ENCODE assay signal across 24 cellular contexts in the genomic region with DNA sequence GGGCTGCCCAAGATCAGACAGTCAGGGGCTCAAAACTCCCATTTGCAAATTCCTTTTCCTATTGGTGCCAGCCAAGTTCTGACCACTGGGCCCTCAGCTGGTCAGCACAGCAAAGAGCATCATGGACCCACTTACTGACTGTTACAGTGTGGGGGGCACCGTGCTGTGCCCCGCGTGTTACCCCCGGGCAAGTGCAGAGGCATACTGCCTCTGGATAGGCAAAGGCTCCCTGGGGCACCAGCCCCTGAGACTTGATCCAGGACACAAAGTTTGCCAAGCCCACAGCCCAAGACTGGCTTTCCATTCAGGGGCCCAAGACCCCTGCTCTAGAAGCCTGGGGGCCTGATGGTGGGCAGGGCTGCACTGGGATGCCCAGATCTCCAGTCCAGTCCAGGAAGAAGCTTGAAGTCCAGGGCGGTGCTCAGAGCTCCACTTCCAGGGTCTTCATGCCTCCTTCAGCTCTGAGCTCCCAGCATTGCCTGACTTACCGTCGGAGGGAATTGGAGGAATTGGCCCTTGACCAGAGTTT. TPM values are rescaled to one million over a fixed set of nuclear protein-coding genes. Genes with fewer than 3 reads are reported as not detected.
DNase-seq lines count a peak whose midpoint lies in the region; ATAC-seq and TF ChIP-seq lines count a peak whose summit lies in the region.
"Had no signal": no experiment of that assay in that cellular context is flagged by ENCODE, and none has a peak within 500 bp of the region (broad histone marks: within the 10 kb centered on the region; RNA-seq: fewer than 3 reads in every experiment).

No MANE protein-coding gene starts in this region.

- no peaks in the 10 kb centered on the region for H3K79me2 ChIP-seq in SK-N-SH (ENCODE audit: insufficient read depth)

- H3K4me3 ChIP-seq in SK-N-SH (ENCODE audit: low read depth in 2 of 2, low read length in 1 of 2) (no peak overlapping the region), SJCRH30 (no peak overlapping the region)
- H3K4me3 ChIP-seq: left lung, MG63, ovary, PC-9, skin epidermis had no signal

- H3K27me3 Mint-ChIP-seq in activated B cell treated with CpG ODN at 0.5 μM for 24 hours, result peaks cover 25% of the 10 kb centered on the region

- ATAC-seq in SK-N-SH treated with all-trans-retinoic acid at 6 μM for 48 hours (no peak), activated B cell treated with CpG ODN at 0.5 μM for 24 hours (ENCODE audit: low read depth) (no peak), GM21423 (IDR thresholded peaks at IDR 0.05; ENCODE audit: unreplicated experiment) (no peak)
- no peak for ATAC-seq in stimulated activated effector memory CD8-positive, alpha-beta T cell treated with anti-CD3 and anti-CD28 coated beads, Interleukin-12 subunit alpha, Interleukin-12 subunit beta, amount 100 ng/mL, for 72 hours
- ATAC-seq: HepG2, left lung had no signal

- peaks cover 52% of the 10 kb centered on the region for H3K4me1 Mint-ChIP-seq in activated B cell treated with CpG ODN at 0.5 μM for 24 hours
- peaks cover 19% of the 10 kb centered on the region for H3K4me1 Mint-ChIP-seq in stimulated activated effector memory CD8-positive, alpha-beta T cell treated with anti-CD3 and anti-CD28 coated beads, Interleukin-12 subunit alpha, Interleukin-12 subunit beta, amount 100 ng/mL, for 72 hours

- H3K27me3 ChIP-seq in SK-N-SH (ENCODE audit: insufficient read depth), result no peaks in the 10 kb centered on the region
- H3K27me3 ChIP-seq in SJCRH30, result no peaks in the 10 kb centered on the region
- H3K27me3 ChIP-seq: BE2C, MG63, ovary had no signal

- DNase-seq in SK-N-SH (peak; percentile 14), activated B cell treated with CpG ODN at 0.5 μM for 24 hours (peak; percentile 10), islet precursor cell (peak; percentile 31), SJCRH30 (no peak), DMS53 treated with DMSO at 0.1 percent for 48 hours (lab: John Stamatoyannopoulos, UW; ENCODE audit: unreplicated experiment) (no peak)
- DNase-seq in stimulated activated effector memory CD8-positive, alpha-beta T cell treated with anti-CD3 and anti-CD28 coated beads, Interleukin-12 subunit alpha, Interleukin-12 subunit beta, amount 100 ng/mL, for 72 hours (ENCODE audit: low spot score in 2 of 2), result no peak
- DNase-seq: activated T-cell treated with anti-CD3 and anti-CD28 coated beads for 4 hours; MG63; NCI-H146; NCI-H82; PC-9; stimulated activated CD4-positive, alpha-beta T cell treated with anti-CD3 and anti-CD28 coated beads, Interleukin-4, amount 100 ng/mL, for 1 hour had no signal

- no peak overlapping the region for H3K4me3 Mint-ChIP-seq in activated B cell treated with CpG ODN at 0.5 μM for 24 hours
- no peak overlapping the region for H3K4me3 Mint-ChIP-seq in stimulated activated effector memory CD8-positive, alpha-beta T cell treated with anti-CD3 and anti-CD28 coated beads, Interleukin-12 subunit alpha, Interleukin-12 subunit beta, amount 100 ng/mL, for 72 hours
- H3K4me3 Mint-ChIP-seq: activated naive CD4-positive, alpha-beta T cell treated with anti-CD3 and anti-CD28 coated beads, Interleukin-2, amount 50 U/mL, for 24 hours; brain; dendritic cell treated with granulocyte-macrophage colony-stimulating factor and Interleukin-4, amounts not matched to agents 40 ng/mL and 50 ng/mL, for 4 days had no signal

- no peaks in the 10 kb centered on the region for H3K9me3 ChIP-seq in SK-N-SH
- no peaks in the 10 kb centered on the region for H3K9me3 ChIP-seq in SJCRH30 (replicated peaks)
- H3K9me3 ChIP-seq: BE2C, left lung, MG63, ovary had no signal

- no peak overlapping the region for H3K27ac Mint-ChIP-seq in activated B cell treated with CpG ODN at 0.5 μM for 24 hours
- H3K27ac Mint-ChIP-seq in stimulated activated effector memory CD8-positive, alpha-beta T cell treated with anti-CD3 and anti-CD28 coated beads, Interleukin-12 subunit alpha, Interleukin-12 subunit beta, amount 100 ng/mL, for 72 hours, result peak overlapping the region; percentile 91
- H3K27ac Mint-ChIP-seq: activated naive CD4-positive, alpha-beta T cell treated with anti-CD3 and anti-CD28 coated beads, Interleukin-2, amount 50 U/mL, for 24 hours; brain; dendritic cell treated with granulocyte-macrophage colony-stimulating factor and Interleukin-4, amounts not matched to agents 40 ng/mL and 50 ng/mL, for 4 days had no signal

- POLR2A ChIA-PET in SK-N-SH (lab: Yijun Ruan, JAX), result no interaction called here
- POLR2A ChIA-PET in activated B cell treated with CpG ODN at 0.5 μM for 24 hours (lab: Charles Lee), result interaction anchor here (1.1 to 1.7 kb wide), 3 partner anchors 8 to 37 kb away, joined by 6 read pairs; no protein-coding TSS in a partner anchor

- intact Hi-C loops in activated B cell treated with CpG ODN at 0.5 μM for 24 hours (cut with micrococcal nuclease), result no loop called here

- CTCF ChIA-PET in SK-N-SH (lab: Yijun Ruan, JAX) (interaction anchor here (0.7 to 3.0 kb wide), 4 partner anchors 10 to 53 kb away, joined by 3 to 12 read pairs (median 3); no protein-coding TSS in a partner anchor), activated B cell treated with CpG ODN at 0.5 μM for 24 hours (lab: Charles Lee) (interaction anchor here (0.8 to 1.3 kb wide), 2 partner anchors 17 to 65 kb away, joined by 3 read pairs; no protein-coding TSS in a partner anchor)

- no peaks in the 10 kb centered on the region for H3F3A ChIP-seq in SK-N-SH (replicated peaks; ENCODE audit: insufficient read depth)

- 60% methylated on average over 1 of the region's 7 CpGs for WGBS in SK-N-SH (ENCODE audit: low lambda C conversion rate)

- no peak for TF ChIP-seq CTCF in SK-N-SH (IDR thresholded peaks at IDR 0.05)
- TF ChIP-seq CTCF in activated B cell treated with CpG ODN at 0.5 μM for 24 hours (IDR thresholded peaks at IDR 0.05), result no peak

- H3K36me3 Mint-ChIP-seq in activated B cell treated with CpG ODN at 0.5 μM for 24 hours (ENCODE audit: low read depth), result peaks cover 26% of the 10 kb centered on the region
- peaks cover 7% of the 10 kb centered on the region for H3K36me3 Mint-ChIP-seq in stimulated activated effector memory CD8-positive, alpha-beta T cell treated with anti-CD3 and anti-CD28 coated beads, Interleukin-12 subunit alpha, Interleukin-12 subunit beta, amount 100 ng/mL, for 72 hours
- H3K36me3 Mint-ChIP-seq: activated naive CD4-positive, alpha-beta T cell treated with anti-CD3 and anti-CD28 coated beads, Interleukin-2, amount 50 U/mL, for 24 hours; brain had no signal

- TF ChIP-seq RAD21 in SK-N-SH (IDR thresholded peaks at IDR 0.05; ENCODE audit: low read length), result no peak

- H3K9me2 ChIP-seq in SK-N-SH, result no peaks in the 10 kb centered on the region

- H4K20me1 ChIP-seq in SK-N-SH (ENCODE audit: insufficient read depth), result no peaks in the 10 kb centered on the region

- no peaks in the 10 kb centered on the region for H3K36me3 ChIP-seq in SK-N-SH (replicated peaks in 1 of 2; ENCODE audit: control insufficient read depth in 1 of 2, insufficient read depth in 2 of 2, low read length in 1 of 2)
- H3K36me3 ChIP-seq in SJCRH30, result no peaks in the 10 kb centered on the region
- H3K36me3 ChIP-seq: BE2C, MG63, ovary had no signal

- H3K9ac ChIP-seq in SK-N-SH, result no peak overlapping the region

- H3K9me3 Mint-ChIP-seq in activated B cell treated with CpG ODN at 0.5 μM for 24 hours, result no peaks in the 10 kb centered on the region
- no peaks in the 10 kb centered on the region for H3K9me3 Mint-ChIP-seq in stimulated activated effector memory CD8-positive, alpha-beta T cell treated with anti-CD3 and anti-CD28 coated beads, Interleukin-12 subunit alpha, Interleukin-12 subunit beta, amount 100 ng/mL, for 72 hours
- H3K9me3 Mint-ChIP-seq: activated CD4-positive, alpha-beta T cell treated with anti-CD3 and anti-CD28 coated beads, Interleukin-2, amount 10 ng/mL, durations not matched to agents 24 days and 14 days; activated naive CD4-positive, alpha-beta T cell treated with anti-CD3 and anti-CD28 coated beads, Interleukin-2, amount 50 U/mL, for 24 hours; dendritic cell treated with granulocyte-macrophage colony-stimulating factor and Interleukin-4, amounts not matched to agents 40 ng/mL and 50 ng/mL, for 4 days had no signal

- no peak for TF ChIP-seq EP300 in SK-N-SH (IDR thresholded peaks at IDR 0.05; ENCODE audit: borderline replicate concordance in 1 of 2, low read depth in 1 of 2, low read length in 1 of 2)

- H3K4me1 ChIP-seq in SK-N-SH (ENCODE audit: control insufficient read depth in 1 of 2, insufficient read depth in 2 of 2, low read depth in 1 of 2, low read length in 1 of 2) (no peaks in the 10 kb centered on the region; a peak in 1 of 4 replicates), SJCRH30 (peaks cover 11% of the 10 kb centered on the region)

- H3K27ac ChIP-seq in SK-N-SH (ENCODE audit: low read depth in 2 of 2, low read length in 1 of 2) (no peak overlapping the region), SJCRH30 (no peak overlapping the region)
- H3K27ac ChIP-seq: 22Rv1, ovary, PC-9 had no signal

- H3K4me2 ChIP-seq in SK-N-SH, result no peak overlapping the region
- H3K4me2 ChIP-seq: PC-9 had no signal

- H2AFZ ChIP-seq in SK-N-SH (ENCODE audit: low read depth), result no peak overlapping the region
- H2AFZ ChIP-seq: PC-9 had no signal

TF ChIP-seq in SK-N-SH, 30 proteins besides CTCF, POLR2A, EP300 and RAD21 (continues in another document):
- TF ChIP-seq POLR2AphosphoS5 (IDR thresholded peaks at IDR 0.05; ENCODE audit: low read depth, low read length) (no peak), SIN3A (IDR thresholded peaks at IDR 0.05; ENCODE audit: borderline replicate concordance, low read depth, low read length) (no peak), RCOR1 (IDR thresholded peaks at IDR 0.05; ENCODE audit: low read length) (no peak), FOXJ3 (CRISPR knock-in tag; IDR thresholded peaks at IDR 0.05) (no peak)

TF ChIP-seq in SK-N-SH treated with all-trans-retinoic acid at 6 μM for 48 hours, 23 proteins besides CTCF, POLR2A, EP300 and RAD21 (continues in another document):
- TF ChIP-seq, protein P1, sequence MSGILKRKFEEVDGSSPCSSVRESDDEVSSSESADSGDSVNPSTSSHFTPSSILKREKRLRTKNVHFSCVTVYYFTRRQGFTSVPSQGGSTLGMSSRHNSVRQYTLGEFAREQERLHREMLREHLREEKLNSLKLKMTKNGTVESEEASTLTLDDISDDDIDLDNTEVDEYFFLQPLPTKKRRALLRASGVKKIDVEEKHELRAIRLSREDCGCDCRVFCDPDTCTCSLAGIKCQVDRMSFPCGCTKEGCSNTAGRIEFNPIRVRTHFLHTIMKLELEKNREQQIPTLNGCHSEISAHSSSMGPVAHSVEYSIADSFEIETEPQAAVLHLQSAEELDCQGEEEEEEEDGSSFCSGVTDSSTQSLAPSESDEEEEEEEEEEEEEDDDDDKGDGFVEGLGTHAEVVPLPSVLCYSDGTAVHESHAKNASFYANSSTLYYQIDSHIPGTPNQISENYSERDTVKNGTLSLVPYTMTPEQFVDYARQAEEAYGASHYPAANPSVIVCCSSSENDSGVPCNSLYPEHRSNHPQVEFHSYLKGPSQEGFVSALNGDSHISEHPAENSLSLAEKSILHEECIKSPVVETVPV (CRISPR knock-in tag; IDR thresholded peaks at IDR 0.05), result no peak
- no peak for TF ChIP-seq PPARA (CRISPR knock-in tag; IDR thresholded peaks at IDR 0.05; ENCODE audit: borderline replicate concordance)

RNA-seq across cellular contexts. Expression of a gene that starts 6.6 kb away (rescaled TPM):
- polyA plus RNA-seq in SK-N-SH (2012; rRNA removed), result 0.19 and 0.43 TPM in 2 replicates
- polyA plus RNA-seq in SK-N-SH (2012; cell fraction: cytosol; rRNA removed), result 0.28 and 0.30 TPM in 2 replicates
- 0.42 and 0.57 TPM in 2 replicates for polyA plus RNA-seq in SK-N-SH (2012; cell fraction: nucleus; rRNA removed)
- total RNA-seq in activated B cell treated with CpG ODN at 0.5 μM for 24 hours, result 25.8 and 27.8 TPM in 2 replicates
- 0.15 and 0.30 TPM in 2 replicates for total RNA-seq in SJCRH30 (2014; rRNA removed; shearing (Covaris generic))
- total RNA-seq: HepG2, PC-9 had no signal

Comparison
In these comparisons a context has a peak if more than half of its experiments do, and no peak if none do; other contexts are left out.
1. DNase-seq: peak in SK-N-SH (single experiment), activated B cell treated with CpG ODN at 0.5 μM for 24 hours (single experiment) and islet precursor cell (single experiment); none in stimulated activated effector memory CD8-positive, alpha-beta T cell treated with anti-CD3 and anti-CD28 coated beads, Interleukin-12 subunit alpha, Interleukin-12 subunit beta, amount 100 ng/mL, for 72 hours (0 of 2), SJCRH30 (0 of 2) and DMS53 treated with DMSO at 0.1 percent for 48 hours (single experiment).
2. RNA of a gene that starts 6.6 kb away (total RNA-seq): 25.8 to 27.8 TPM in activated B cell treated with CpG ODN at 0.5 μM for 24 hours; 0.15 to 0.30 TPM in SJCRH30; every median in the first group is over 10 times any median in the second.